11 cellular contexts compared by ENCODE assay signal in the genomic region with DNA sequence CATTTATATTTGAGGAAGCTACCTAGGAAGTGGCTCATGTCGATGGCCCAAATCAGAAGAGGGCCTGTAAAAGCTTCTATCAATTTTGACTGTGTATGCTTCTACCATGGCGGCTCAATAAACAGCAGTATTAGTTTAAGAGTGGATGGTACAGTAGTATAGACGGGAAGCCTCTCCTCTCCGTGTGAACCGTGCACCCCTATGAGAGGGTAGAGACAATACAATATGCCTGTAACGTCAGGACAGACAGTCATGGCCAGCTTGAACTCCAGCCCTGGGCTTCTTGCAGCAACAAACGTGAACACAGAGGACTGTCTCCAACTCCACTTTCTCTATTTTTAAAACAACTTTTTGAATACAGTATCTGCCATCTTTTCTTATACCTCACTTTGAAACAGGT.
DNase-seq lines count a peak whose midpoint lies in the region; ATAC-seq lines count a peak whose summit lies in the region.
"Had no signal": no experiment of that assay in that cellular context is flagged by ENCODE, and none has a peak within 500 bp of the region (broad histone marks: within the 10 kb centered on the region; RNA-seq: fewer than 3 reads in every experiment).

No MANE protein-coding gene starts in this region.

- no peaks in the 10 kb centered on the region for H3K27me3 Mint-ChIP-seq in activated naive CD8-positive, alpha-beta T cell

- DNase-seq in MV-4-11 (lab: John Stamatoyannopoulos, UW) (peak; percentile 45), GM19238 (ENCODE audit: insufficient read length, low spot score) (no peak)
- DNase-seq in stimulated activated CD4-positive, alpha-beta T cell treated with anti-CD3 and anti-CD28 coated beads, Interleukin-1b, Interleukin-23, amount 100 ng/mL, for 48 hours, result no peak
- DNase-seq: anterior cingulate cortex, H9, left cardiac atrium, NCI-H2227 treated with DMSO at 0.1 percent for 48 hours had no signal

- peak overlapping the region; percentile 99 for H3K4me3 Mint-ChIP-seq in activated naive CD8-positive, alpha-beta T cell
- H3K4me3 Mint-ChIP-seq: H9 had no signal

- H3K36me3 Mint-ChIP-seq in activated naive CD8-positive, alpha-beta T cell, result peaks cover 34% of the 10 kb centered on the region

- peaks cover 84% of the 10 kb centered on the region for H3K4me1 Mint-ChIP-seq in activated naive CD8-positive, alpha-beta T cell (ENCODE audit: low read depth)

- H3K4me3 ChIP-seq in GM08714 (ENCODE audit: low read length), result peak overlapping the region; percentile 66
- no peak overlapping the region for H3K4me3 ChIP-seq in skin epidermis

- H3K27ac ChIP-seq in skin epidermis, result peak overlapping the region in 16 of 21 experiments; percentile 4 to 96 (median 70)

- ATAC-seq in HG02759 (IDR thresholded peaks at IDR 0.05; ENCODE audit: unreplicated experiment), result no peak
- ATAC-seq: left cardiac atrium had no signal

- peak overlapping the region; percentile 100 for H3K27ac Mint-ChIP-seq in activated naive CD8-positive, alpha-beta T cell
- H3K27ac Mint-ChIP-seq: H9 had no signal

- H3K9me3 Mint-ChIP-seq in activated naive CD8-positive, alpha-beta T cell (ENCODE audit: low read depth), result no peaks in the 10 kb centered on the region
- H3K9me3 Mint-ChIP-seq: H9 had no signal
